8 cellular contexts compared by ENCODE assay signal in the genomic region with DNA sequence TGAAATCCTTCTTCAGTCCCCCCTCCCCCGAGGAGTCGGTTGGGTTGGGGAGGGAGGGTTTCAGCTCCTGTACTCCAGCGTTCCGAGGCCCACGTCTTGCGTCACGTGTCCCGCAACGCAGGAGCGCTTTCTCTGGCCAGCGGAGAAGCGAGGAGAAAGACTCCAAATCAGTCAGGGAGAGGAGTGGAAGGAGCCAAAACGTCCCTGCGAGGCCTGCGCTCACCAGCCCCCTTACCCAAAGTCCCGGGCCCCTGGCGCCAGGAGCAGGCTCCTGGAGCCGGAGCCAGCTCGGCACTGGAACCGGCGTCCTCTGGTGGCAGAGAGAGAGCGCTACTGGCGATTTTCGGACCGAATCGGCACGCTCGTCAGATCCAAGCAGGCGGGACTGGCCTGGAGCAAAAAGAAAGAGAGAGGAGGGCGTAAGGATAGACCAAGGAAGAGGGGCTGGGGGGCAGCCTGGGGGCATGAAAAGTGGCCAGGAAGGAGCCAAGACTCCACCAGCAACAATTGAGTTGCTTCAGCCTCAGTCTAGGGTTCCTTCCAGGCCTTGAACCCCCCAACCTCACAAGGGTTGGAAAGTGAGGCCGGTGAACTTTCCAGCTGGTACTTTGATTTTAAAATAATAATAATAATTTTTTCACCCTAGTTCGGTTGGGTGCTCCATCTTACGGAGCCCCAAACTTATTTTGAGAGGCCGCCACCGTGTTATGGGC. TPM values are rescaled to one million over a fixed set of nuclear protein-coding genes. Genes with fewer than 3 reads are reported as not detected.
DNase-seq lines count a peak whose midpoint lies in the region; ATAC-seq, FAIRE-seq and TF ChIP-seq lines count a peak whose summit lies in the region.

A gene (plus strand): TSS at position 158 of the 713 bp plus-strand sequence.

- H2AK5ac ChIP-seq in mesenchymal stem cell (ENCODE audit: low read length, severe bottlenecking): no peak within 1 kb of the TSS

- intact Hi-C loops in activated CD8-positive, alpha-beta T cell treated with anti-CD3 and anti-CD28 coated beads for 36 hours (cut with micrococcal nuclease): no loop called here

- H3K14ac ChIP-seq in mesenchymal stem cell (ENCODE audit: low read length in 2 of 2): no peak within 1 kb of the TSS

- POLR2A ChIA-PET in activated CD8-positive, alpha-beta T cell treated with anti-CD3 and anti-CD28 coated beads for 36 hours (lab: Charles Lee): interaction anchor here (1.7 kb wide), 1 partner anchor 201 kb away, joined by 7 read pairs; a partner anchor contains a TSS

- peaks cover 24% of the 10 kb centered on the region for H3K4me1 Mint-ChIP-seq in activated CD8-positive, alpha-beta T cell treated with anti-CD3 and anti-CD28 coated beads for 36 hours (ENCODE audit: low read depth)
- H3K4me1 Mint-ChIP-seq in stimulated activated effector memory CD8-positive, alpha-beta T cell treated with anti-CD3 and anti-CD28 coated beads, Interleukin-12 subunit alpha, Interleukin-12 subunit beta, amount 100 ng/mL, for 72 hours: peaks cover 48% of the 10 kb centered on the region

- H3K4ac ChIP-seq in mesenchymal stem cell (ENCODE audit: low read depth in 1 of 2, low read length in 2 of 2): no peak within 1 kb of the TSS

- H2AFZ ChIP-seq in mesenchymal stem cell (ENCODE audit: low read depth, low read length): no peak within 1 kb of the TSS

- peak within 1 kb of the TSS; percentile 85 for H3K4me3 Mint-ChIP-seq in activated CD8-positive, alpha-beta T cell treated with anti-CD3 and anti-CD28 coated beads for 36 hours
- H3K4me3 Mint-ChIP-seq in stimulated activated effector memory CD8-positive, alpha-beta T cell treated with anti-CD3 and anti-CD28 coated beads, Interleukin-12 subunit alpha, Interleukin-12 subunit beta, amount 100 ng/mL, for 72 hours: peak within 1 kb of the TSS; percentile 83

- H3K23ac ChIP-seq in mesenchymal stem cell (ENCODE audit: low read length in 2 of 2): no peak within 1 kb of the TSS

- peaks cover 6% of the 10 kb centered on the region for H3K79me1 ChIP-seq in mesenchymal stem cell (replicated peaks; ENCODE audit: low read length, poor library complexity, severe bottlenecking)

- peaks cover 6% of the 10 kb centered on the region for H3K4me1 ChIP-seq in BLaER1
- peaks cover 29% of the 10 kb centered on the region for H3K4me1 ChIP-seq in HUES6 (ENCODE audit: control insufficient read depth, insufficient read depth, low read length)
- H3K4me1 ChIP-seq in mesenchymal stem cell (ENCODE audit: control insufficient read depth, insufficient read depth, low read depth, low read length): peaks cover 38% of the 10 kb centered on the region

- H3K4me3 ChIP-seq in BLaER1 (peak within 1 kb of the TSS; percentile 47), HUES6 (ENCODE audit: low read depth, low read length) (peak within 1 kb of the TSS; percentile 94), mesenchymal stem cell (ENCODE audit: insufficient read depth in 1 of 2, low read depth in 1 of 2, low read length in 2 of 2) (peak within 1 kb of the TSS; percentile 78 to 82)

- peak; percentile 53 for TF ChIP-seq CTCF in activated CD8-positive, alpha-beta T cell treated with anti-CD3 and anti-CD28 coated beads for 36 hours (IDR thresholded peaks at IDR 0.05)

- no peak within 1 kb of the TSS for H2BK15ac ChIP-seq in mesenchymal stem cell (ENCODE audit: low read depth, poor library complexity, severe bottlenecking)

- no peak within 1 kb of the TSS for H2BK5ac ChIP-seq in mesenchymal stem cell (ENCODE audit: low read depth, low read length, poor library complexity, severe bottlenecking)

- no peak within 1 kb of the TSS for H2BK120ac ChIP-seq in mesenchymal stem cell (ENCODE audit: low read depth, low read length)

- no peak for FAIRE-seq in urothelium cell line (lab: Jason Lieb, UNC)

- H4K8ac ChIP-seq in mesenchymal stem cell (ENCODE audit: low read length): no peak within 1 kb of the TSS

- H3K9me3 Mint-ChIP-seq in activated CD8-positive, alpha-beta T cell treated with anti-CD3 and anti-CD28 coated beads for 36 hours: no peaks in the 10 kb centered on the region
- no peaks in the 10 kb centered on the region for H3K9me3 Mint-ChIP-seq in stimulated activated effector memory CD8-positive, alpha-beta T cell treated with anti-CD3 and anti-CD28 coated beads, Interleukin-12 subunit alpha, Interleukin-12 subunit beta, amount 100 ng/mL, for 72 hours

- H3K36me3 ChIP-seq in BLaER1: 0 out of 2 replicates have a peak, but pooled peaks cover 3% of the 10 kb centered on the region
- H3K36me3 ChIP-seq in HUES6 (ENCODE audit: control insufficient read depth, insufficient read depth, low read length): peaks cover 16% of the 10 kb centered on the region
- H3K36me3 ChIP-seq in mesenchymal stem cell (ENCODE audit: control insufficient read depth in 1 of 2, insufficient read depth in 2 of 2, low read depth in 1 of 2, low read length in 2 of 2): no peaks in the 10 kb centered on the region

- peak; percentile 32 for ATAC-seq in activated CD8-positive, alpha-beta T cell treated with anti-CD3 and anti-CD28 coated beads for 36 hours
- peak; percentile 27 for ATAC-seq in stimulated activated effector memory CD8-positive, alpha-beta T cell treated with anti-CD3 and anti-CD28 coated beads, Interleukin-12 subunit alpha, Interleukin-12 subunit beta, amount 100 ng/mL, for 72 hours

- CTCF ChIA-PET in activated CD8-positive, alpha-beta T cell treated with anti-CD3 and anti-CD28 coated beads for 36 hours (lab: Charles Lee): interaction anchor here (1.1 to 2.2 kb wide), 7 partner anchors 9 to 371 kb away, joined by 3 to 7 read pairs (median 4); no protein-coding TSS in a partner anchor

- peaks cover 75% of the 10 kb centered on the region for H3K27me3 ChIP-seq in BLaER1
- H3K27me3 ChIP-seq in HUES6 (ENCODE audit: control insufficient read depth, insufficient read depth, low read length): peaks cover 66% of the 10 kb centered on the region
- H3K27me3 ChIP-seq in mesenchymal stem cell (ENCODE audit: control insufficient read depth in 1 of 2, insufficient read depth in 1 of 2, low read length in 2 of 2): peaks cover 48 to 70% of the 10 kb centered on the region in 2 experiments

- DNase-seq in activated CD8-positive, alpha-beta T cell treated with anti-CD3 and anti-CD28 coated beads for 36 hours: peak; percentile 69
- DNase-seq in mesenchymal stem cell: peak; percentile 72
- DNase-seq in stimulated activated effector memory CD8-positive, alpha-beta T cell treated with anti-CD3 and anti-CD28 coated beads, Interleukin-12 subunit alpha, Interleukin-12 subunit beta, amount 100 ng/mL, for 72 hours (ENCODE audit: low spot score in 2 of 2): peak in 1 of 2 donors; percentile 77
- DNase-seq in urothelium cell line (ENCODE audit: low spot score): no peak
- no peak for DNase-seq in Kasumi-1 (lab: John Stamatoyannopoulos, UW)

- peak within 1 kb of the TSS; percentile 62 for H3K4me2 ChIP-seq in BLaER1
- H3K4me2 ChIP-seq in mesenchymal stem cell (ENCODE audit: low read length, poor library complexity, severe bottlenecking): peak within 1 kb of the TSS; percentile 82

- H3K18ac ChIP-seq in mesenchymal stem cell (ENCODE audit: low read depth in 1 of 2, low read length in 2 of 2): no peak within 1 kb of the TSS

- H3K36me3 Mint-ChIP-seq in activated CD8-positive, alpha-beta T cell treated with anti-CD3 and anti-CD28 coated beads for 36 hours (ENCODE audit: low read depth): no peaks in the 10 kb centered on the region
- no peaks in the 10 kb centered on the region for H3K36me3 Mint-ChIP-seq in stimulated activated effector memory CD8-positive, alpha-beta T cell treated with anti-CD3 and anti-CD28 coated beads, Interleukin-12 subunit alpha, Interleukin-12 subunit beta, amount 100 ng/mL, for 72 hours

- WGBS in mesenchymal stem cell: 12% methylated on average over 31 of the region's 35 CpGs

- H3K9ac ChIP-seq in BLaER1 (no peak within 1 kb of the TSS), HUES6 (ENCODE audit: low read length) (peak within 1 kb of the TSS; percentile 48), mesenchymal stem cell (ENCODE audit: low read length) (peak within 1 kb of the TSS; percentile 18)

- H3K27ac Mint-ChIP-seq in activated CD8-positive, alpha-beta T cell treated with anti-CD3 and anti-CD28 coated beads for 36 hours: no peak within 1 kb of the TSS
- H3K27ac Mint-ChIP-seq in stimulated activated effector memory CD8-positive, alpha-beta T cell treated with anti-CD3 and anti-CD28 coated beads, Interleukin-12 subunit alpha, Interleukin-12 subunit beta, amount 100 ng/mL, for 72 hours: no peak within 1 kb of the TSS

- 0 out of 2 replicates have a peak, but pooled peaks cover 2% of the 10 kb centered on the region for H4K20me1 ChIP-seq in BLaER1

- H3K27ac ChIP-seq in BLaER1: no peak within 1 kb of the TSS
- H3K27ac ChIP-seq in HUES6 (ENCODE audit: low read depth, low read length): no peak within 1 kb of the TSS
- no peak within 1 kb of the TSS for H3K27ac ChIP-seq in mesenchymal stem cell (ENCODE audit: low read length, poor library complexity, severe bottlenecking)

- H3K9me3 ChIP-seq in BLaER1 (peaks cover 60% of the 10 kb centered on the region), HUES6 (ENCODE audit: control insufficient read depth, insufficient read depth, low read depth, low read length) (no peaks in the 10 kb centered on the region), mesenchymal stem cell (ENCODE audit: control insufficient read depth, low read length) (no peaks in the 10 kb centered on the region)

- in situ Hi-C loops in endometrial microvascular endothelial cells (cut with HindIII; ENCODE audit: inconsistent ontology term, low pct_unique_long_range_greater_than_20kb, low sequenced_read_pairs): loop anchor here (25.0 kb wide), 2 partner anchors 160 to 190 kb away; a partner anchor contains a TSS

- H4K91ac ChIP-seq in mesenchymal stem cell (ENCODE audit: low read length): no peak within 1 kb of the TSS

- H2BK12ac ChIP-seq in mesenchymal stem cell (ENCODE audit: low read length in 2 of 2): no peak within 1 kb of the TSS

- H3K27me3 Mint-ChIP-seq in activated CD8-positive, alpha-beta T cell treated with anti-CD3 and anti-CD28 coated beads for 36 hours: peaks cover 49% of the 10 kb centered on the region

RNA-seq across cellular contexts. Expression of the gene that starts here (rescaled TPM):
- 100 to 1,000 TPM; 703 to 723 TPM for total RNA-seq in activated CD8-positive, alpha-beta T cell treated with anti-CD3 and anti-CD28 coated beads for 36 hours
- 536 TPM for total RNA-seq in endometrial microvascular endothelial cells (ENCODE audit: inconsistent ontology term)
- polyA plus RNA-seq in mesenchymal stem cell (2013, experiment 1 of 2): 1,046 TPM
- polyA plus RNA-seq in mesenchymal stem cell (2013, experiment 2 of 2): 1,042 TPM

Comparison
In these comparisons a context has a peak if more than half of its experiments do, and no peak if none do; other contexts are left out.
1. DNase-seq: peak in activated CD8-positive, alpha-beta T cell treated with anti-CD3 and anti-CD28 coated beads for 36 hours (single experiment) and mesenchymal stem cell (single experiment); none in urothelium cell line (single experiment) and Kasumi-1 (0 of 2).
2. Peak in every context shown above with its lines, with median percentiles within 50 percentile points of each other: H3K4me3 ChIP-seq.